ENCODE assay signal across 8 cellular contexts in genomic region chr11:10459029-10459970, GRCh38. TPM values are rescaled to one million over a fixed set of nuclear protein-coding genes. Genes with fewer than 3 reads are reported as not detected.
DNase-seq lines count a peak whose midpoint lies in the region; ATAC-seq and TF ChIP-seq lines count a peak whose summit lies in the region.

No MANE protein-coding gene starts in this region.

- H3K4me2 ChIP-seq in neural progenitor cell: no peak overlapping the region

- TF ChIP-seq CTCF in testis (IDR thresholded peaks at IDR 0.05): no peak
- no peak for TF ChIP-seq CTCF in neural progenitor cell (IDR thresholded peaks at IDR 0.05)

- H3K79me2 ChIP-seq in neural progenitor cell (ENCODE audit: low read depth): no peaks in the 10 kb centered on the region

- H3K9me3 Mint-ChIP-seq in neural progenitor cell: no peaks in the 10 kb centered on the region

- DNase-seq in NAMALWA (ENCODE audit: low spot score): peak; percentile 26
- DNase-seq in activated CD8-positive, alpha-beta memory T cell treated with anti-CD3 and anti-CD28 coated beads, Interleukin-2, amount 50 U/mL, for 48 hours: peak; percentile 68
- peak; percentile 35 for DNase-seq in testis
- no peak for DNase-seq in NCI-H2196 treated with DMSO at 0.1 percent for 48 hours (lab: John Stamatoyannopoulos, UW; ENCODE audit: unreplicated experiment)
- no peak for DNase-seq in neural progenitor cell (ENCODE audit: low spot score)

- ATAC-seq in GM18498 (IDR thresholded peaks at IDR 0.05; ENCODE audit: unreplicated experiment) (peak; percentile 51), GM21786 (IDR thresholded peaks at IDR 0.05; ENCODE audit: unreplicated experiment) (peak; percentile 45)

- H3K27me3 ChIP-seq in layer of hippocampus (ENCODE audit: control insufficient read depth, insufficient read depth, low read length) (no peaks in the 10 kb centered on the region), testis (no peaks in the 10 kb centered on the region), neural progenitor cell (no peaks in the 10 kb centered on the region)

- no peak overlapping the region for H3K4me3 Mint-ChIP-seq in neural progenitor cell

- peaks cover 34% of the 10 kb centered on the region for H3K4me1 ChIP-seq in testis
- H3K4me1 ChIP-seq in neural progenitor cell: peaks cover 18% of the 10 kb centered on the region

- intact Hi-C loops in testis (cut with DNase I; ENCODE audit: low total_unique reads): no loop called here

- H3K27ac ChIP-seq in layer of hippocampus (ENCODE audit: low read depth, low read length) (peak overlapping the region; percentile 24), testis (no peak overlapping the region), neural progenitor cell (no peak overlapping the region)

- H3K4me1 Mint-ChIP-seq in neural progenitor cell: peaks cover 29% of the 10 kb centered on the region

- H2AFZ ChIP-seq in neural progenitor cell (replicated peaks): no peak overlapping the region

- no peaks in the 10 kb centered on the region for H3K27me3 Mint-ChIP-seq in neural progenitor cell (ENCODE audit: insufficient read depth, low read depth)

- no peak overlapping the region for H3K4me3 ChIP-seq in testis
- H3K4me3 ChIP-seq in neural progenitor cell: no peak overlapping the region

- H3K9me3 ChIP-seq in testis: no peaks in the 10 kb centered on the region
- no peaks in the 10 kb centered on the region for H3K9me3 ChIP-seq in neural progenitor cell (ENCODE audit: low read depth)

- H3K36me3 ChIP-seq in testis (ENCODE audit: low read depth, missing control alignments): no peaks in the 10 kb centered on the region
- no peaks in the 10 kb centered on the region for H3K36me3 ChIP-seq in neural progenitor cell

- no peak overlapping the region for H3K27ac Mint-ChIP-seq in neural progenitor cell

- WGBS in testis, 2 donors: 60 to 78% methylated on average over 7 of the region's 7 CpGs

- H3K36me3 Mint-ChIP-seq in neural progenitor cell: no peaks in the 10 kb centered on the region

- no peaks in the 10 kb centered on the region for H3F3A ChIP-seq in neural progenitor cell (ENCODE audit: low read depth)

- no peaks in the 10 kb centered on the region for H4K20me1 ChIP-seq in neural progenitor cell (ENCODE audit: low read depth)

- no peak overlapping the region for H3K9ac ChIP-seq in neural progenitor cell

- no peak for TF ChIP-seq POLR2A in testis (IDR thresholded peaks at IDR 0.05)

RNA-seq across cellular contexts. Expression of gene AMPD3, which starts 4.2 kb away (rescaled TPM):
- total RNA-seq in testis (10 to 100 TPM; 10.9 to 13.4 TPM), neural progenitor cell (ENCODE audit: low replicate concordance) (2.9 and 3.0 TPM in 2 replicates)
- polyA plus RNA-seq in testis (ENCODE audit: insufficient read depth, low read depth, low replicate concordance): 5.5 TPM

Comparison
In these comparisons a context has a peak if more than half of its experiments do, and no peak if none do; other contexts are left out.
1. DNase-seq: peak in NAMALWA (single experiment), activated CD8-positive, alpha-beta memory T cell treated with anti-CD3 and anti-CD28 coated beads, Interleukin-2, amount 50 U/mL, for 48 hours (single experiment) and testis (single experiment); none in NCI-H2196 treated with DMSO at 0.1 percent for 48 hours (single experiment) and neural progenitor cell (single experiment).